ENCODE assay signal across 8 cellular contexts in genomic region chr7:149125864-149126661, GRCh38. TPM values are rescaled to one million over a fixed set of nuclear protein-coding genes. Genes with fewer than 3 reads are reported as not detected.
DNase-seq lines count a peak whose midpoint lies in the region; ATAC-seq and TF ChIP-seq lines count a peak whose summit lies in the region.

ZNF425 (minus strand) TSS chr7:149126324; CDS start chr7:149126213, 111 bp downstream.

- H3K27ac Mint-ChIP-seq in WTC11, result peak within 1 kb of the TSS; percentile 100

- peak; percentile 90 for ATAC-seq in GM18907 (IDR thresholded peaks at IDR 0.05; ENCODE audit: unreplicated experiment)
- ATAC-seq in HG03139 (IDR thresholded peaks at IDR 0.05; ENCODE audit: unreplicated experiment), result peak; percentile 80
- ATAC-seq in WTC11, result peak; percentile 87

- DNase-seq in AG08396 (ENCODE audit: low spot score) (peak; percentile 98), NCI-H2196 (lab: John Stamatoyannopoulos, UW; ENCODE audit: unreplicated experiment) (peak; percentile 97), WTC11 (ENCODE audit: low spot score) (peak; percentile 94), cardiac fibroblast (ENCODE audit: low read depth in 2 of 2) (peak; percentile 91 to 95), islet precursor cell (peak; percentile 96)
- peak; percentile 86 to 92 (median 91) for DNase-seq in stimulated activated CD4-positive, alpha-beta T cell treated with anti-CD3 and anti-CD28 coated beads, Interleukin-12 subunit alpha, Interleukin-12 subunit beta, amount 100 ng/mL, for 48 hours (ENCODE audit: low read depth in 2 of 3, low spot score in 1 of 3)

- POLR2A ChIA-PET in WTC11 (lab: Charles Lee), result interaction anchor here (0.6 to 4.2 kb wide), 5 partner anchors 9 to 69 kb away, joined by 3 to 35 read pairs (median 4); partner anchors contain the start of genes ZNF282 and ZNF398

- H3K4me3 Mint-ChIP-seq in WTC11, result peak within 1 kb of the TSS; percentile 100

- peaks cover 5% of the 10 kb centered on the region; the same call in 1 of the 2 replicates for H3K27me3 Mint-ChIP-seq in WTC11 (ENCODE audit: low read depth)

- peaks cover 18% of the 10 kb centered on the region for H3K9me3 Mint-ChIP-seq in WTC11

- H3K4me3 ChIP-seq in cardiac fibroblast (replicated peaks in 1 of 2; ENCODE audit: low read depth in 2 of 2, low read length in 2 of 2), result peak within 1 kb of the TSS; percentile 97 to 98

- TF ChIP-seq CTCF in WTC11 (IDR thresholded peaks at IDR 0.05), result peak; percentile 89
- peak; percentile 61 for TF ChIP-seq CTCF in cardiac fibroblast (IDR thresholded peaks at IDR 0.05; ENCODE audit: low read depth, low read length)

- CTCF ChIA-PET in WTC11 (lab: Charles Lee), result interaction anchor here (0.5 to 4.0 kb wide), 16 partner anchors 9 to 142 kb away, joined by 3 to 40 read pairs (median 3); partner anchors contain the start of genes ZNF282, ZNF398 and ZNF786

- peaks cover 23% of the 10 kb centered on the region for H3K4me1 Mint-ChIP-seq in WTC11

- peaks cover 27% of the 10 kb centered on the region for H3K36me3 Mint-ChIP-seq in WTC11

TF ChIP-seq in WTC11, 78 proteins besides CTCF, POLR2A, EP300 and RAD21 (continues in another document):
- peak; percentile 34; the same call in 1 of the 2 replicates for TF ChIP-seq ZNF317 (CRISPR knock-in tag; IDR thresholded peaks at IDR 0.05; ENCODE audit: borderline replicate concordance, low read depth)
- TF ChIP-seq GTF2I (CRISPR knock-in tag; conservative IDR thresholded peaks at IDR 0.05), result no peak
- TF ChIP-seq MLX (CRISPR knock-in tag; IDR thresholded peaks at IDR 0.05), result no peak
- TF ChIP-seq IRF2 (CRISPR knock-in tag; IDR thresholded peaks at IDR 0.05; ENCODE audit: borderline replicate concordance, low read depth), result 0 out of 2 replicates have a peak, but pooled peaks have one; percentile 36
- TF ChIP-seq CREB1 (CRISPR knock-in tag; IDR thresholded peaks at IDR 0.05), result peak; percentile 79
- no peak for TF ChIP-seq PREB (CRISPR knock-in tag; IDR thresholded peaks at IDR 0.05; ENCODE audit: borderline replicate concordance)
- no peak for TF ChIP-seq IRF1 (CRISPR knock-in tag; IDR thresholded peaks at IDR 0.05)
- peak; percentile 94 for TF ChIP-seq MAX (CRISPR knock-in tag; IDR thresholded peaks at IDR 0.05)
- peak; percentile 100 for TF ChIP-seq HMGXB4 (CRISPR knock-in tag; IDR thresholded peaks at IDR 0.05)
- TF ChIP-seq PRRX2 (CRISPR knock-in tag; IDR thresholded peaks at IDR 0.05), result peak; percentile 83; the same call in 1 of the 2 replicates
- TF ChIP-seq ATF3 (CRISPR knock-in tag; conservative IDR thresholded peaks at IDR 0.05), result 0 out of 2 replicates have a peak, but pooled peaks have one; percentile 65
- 0 out of 2 replicates have a peak, but pooled peaks have one; percentile 77 for TF ChIP-seq EMX1 (CRISPR knock-in tag; IDR thresholded peaks at IDR 0.05)
- no peak for TF ChIP-seq RORB (CRISPR knock-in tag; IDR thresholded peaks at IDR 0.05)
- 0 out of 2 replicates have a peak, but pooled peaks have one; percentile 25 for TF ChIP-seq ZNF263 (CRISPR knock-in tag; IDR thresholded peaks at IDR 0.05; ENCODE audit: low read depth)
- no peak for TF ChIP-seq ELF4 (CRISPR knock-in tag; IDR thresholded peaks at IDR 0.05; ENCODE audit: low read depth)
- TF ChIP-seq USF1 (CRISPR knock-in tag; IDR thresholded peaks at IDR 0.05), result 0 out of 2 replicates have a peak, but pooled peaks have one; percentile 32
- TF ChIP-seq ZBTB21 (CRISPR knock-in tag; IDR thresholded peaks at IDR 0.05; ENCODE audit: borderline replicate concordance), result peak; percentile 77; the same call in 1 of the 2 replicates
- peak; percentile 81 for TF ChIP-seq ZNF138 (CRISPR knock-in tag; conservative IDR thresholded peaks at IDR 0.05)
- TF ChIP-seq ZNF219 (CRISPR knock-in tag; IDR thresholded peaks at IDR 0.05; ENCODE audit: borderline replicate concordance), result no peak
- no peak for TF ChIP-seq NR1H2 (CRISPR knock-in tag; IDR thresholded peaks at IDR 0.05)
- peak; percentile 92 for TF ChIP-seq NFATC4 (CRISPR knock-in tag; IDR thresholded peaks at IDR 0.05)
- TF ChIP-seq AFF4 (CRISPR knock-in tag; IDR thresholded peaks at IDR 0.05; ENCODE audit: borderline replicate concordance), result peak; percentile 97

RNA-seq across cellular contexts. Expression of gene ZNF425, which starts in this region (rescaled TPM):
- total RNA-seq in WTC11 (2021), result 3.8 to 5.8 TPM (median 4.9 TPM) in 3 replicates

Comparison
In these comparisons a context has a peak if more than half of its experiments do, and no peak if none do; other contexts are left out.
1. Peak in every context shown above with its lines: DNase-seq, ATAC-seq and H3K4me3 ChIP-seq.